25 cellular contexts compared by ENCODE assay signal in genomic region chr2:7035884-7036283, GRCh38.
"Had no signal": no experiment of that assay in that cellular context is flagged by ENCODE, and none has a peak within 500 bp of the region (broad histone marks: within the 10 kb centered on the region; RNA-seq: fewer than 3 reads in every experiment).

No MANE protein-coding gene starts in this region.

- H2AFZ ChIP-seq: hepatocyte, neural progenitor cell had no signal

- H3K9me3 ChIP-seq: esophagus squamous epithelium, heart left ventricle, psoas muscle, suprapubic skin, transverse colon, upper lobe of right lung, uterus had no signal

- H3K4me2 ChIP-seq: hepatocyte, neural progenitor cell had no signal

- H3K4me1 Mint-ChIP-seq: memory B cell had no signal

- H3K79me2 ChIP-seq: hepatocyte had no signal

- H3K4me3 ChIP-seq: coronary artery, esophagus squamous epithelium, heart left ventricle, hepatocyte, lung, neural progenitor cell, psoas muscle, suprapubic skin, transverse colon, upper lobe of right lung, uterus had no signal

- ATAC-seq: heart left ventricle; left lobe of liver; natural killer cell treated with Interleukin-12 subunit alpha and Interleukin-12 subunit beta and Interleukin-15 and Interleukin-18, amount 100 ng/mL, for 72 hours; psoas muscle; right cardiac atrium; stimulated activated naive B cell treated with anti-CD40 and anti-IgM and Interleukin-4, amounts not matched to agents 10 μg/mL and 1 μg/mL and 100 μg/mL, for 72 hours; upper lobe of right lung had no signal

- H3K36me3 ChIP-seq: neural progenitor cell, transverse colon, upper lobe of right lung, uterus had no signal

- H3K9ac ChIP-seq: neural progenitor cell had no signal

- H3K27me3 ChIP-seq: esophagus squamous epithelium, heart left ventricle, hepatocyte, neural progenitor cell, suprapubic skin, transverse colon, upper lobe of right lung, uterus had no signal

- H3K27ac ChIP-seq: coronary artery, esophagus squamous epithelium, heart left ventricle, hepatocyte, neural progenitor cell, psoas muscle, suprapubic skin, transverse colon, upper lobe of right lung, uterus had no signal

- H3K36me3 Mint-ChIP-seq: stimulated activated naive B cell treated with anti-CD40 and anti-IgM and Interleukin-4, amounts not matched to agents 10 μg/mL and 1 μg/mL and 100 μg/mL, for 72 hours had no signal

- H3K27me3 Mint-ChIP-seq: memory B cell; natural killer cell treated with Interleukin-12 subunit alpha and Interleukin-12 subunit beta and Interleukin-15 and Interleukin-18, amount 100 ng/mL, for 72 hours; stimulated activated naive CD8-positive, alpha-beta T cell treated with anti-CD3 and anti-CD28 coated beads, Interleukin-15, Interleukin-2, amounts not matched to agents 100 ng/mL and 50 ng/mL, for 24 hours had no signal

- H3K4me3 Mint-ChIP-seq: memory B cell; natural killer cell treated with Interleukin-12 subunit alpha and Interleukin-12 subunit beta and Interleukin-15 and Interleukin-18, amount 100 ng/mL, for 72 hours; neural progenitor cell; stimulated activated naive B cell treated with anti-CD40 and anti-IgM and Interleukin-4, amounts not matched to agents 10 μg/mL and 1 μg/mL and 100 μg/mL, for 72 hours; stimulated activated naive CD8-positive, alpha-beta T cell treated with anti-CD3 and anti-CD28 coated beads, Interleukin-15, Interleukin-2, amounts not matched to agents 100 ng/mL and 50 ng/mL, for 24 hours had no signal

- H3K27ac Mint-ChIP-seq: memory B cell; natural killer cell treated with Interleukin-12 subunit alpha and Interleukin-12 subunit beta and Interleukin-15 and Interleukin-18, amount 100 ng/mL, for 72 hours; neural progenitor cell; stimulated activated naive B cell treated with anti-CD40 and anti-IgM and Interleukin-4, amounts not matched to agents 10 μg/mL and 1 μg/mL and 100 μg/mL, for 72 hours; stimulated activated naive CD8-positive, alpha-beta T cell treated with anti-CD3 and anti-CD28 coated beads, Interleukin-15, Interleukin-2, amounts not matched to agents 100 ng/mL and 50 ng/mL, for 24 hours had no signal

- H3K9me3 Mint-ChIP-seq: natural killer cell treated with Interleukin-12 subunit alpha and Interleukin-12 subunit beta and Interleukin-15 and Interleukin-18, amount 100 ng/mL, for 72 hours; neural progenitor cell; stimulated activated naive CD8-positive, alpha-beta T cell treated with anti-CD3 and anti-CD28 coated beads, Interleukin-15, Interleukin-2, amounts not matched to agents 100 ng/mL and 50 ng/mL, for 24 hours had no signal

- DNase-seq: dermis blood vessel endothelial cell; effector memory CD4-positive, alpha-beta T cell; erythroblast; esophagus squamous epithelium; heart left ventricle; kidney; nucleus accumbens; psoas muscle; right cardiac atrium; small intestine; stimulated activated CD4-positive, alpha-beta T cell treated with anti-CD3 and anti-CD28 coated beads, Interleukin-15, amount 100 ng/mL, for 24 hours; stimulated activated CD4-positive, alpha-beta T cell treated with anti-CD3 and anti-CD28 coated beads, Interleukin-2, amount 100 ng/mL, for 48 hours; stimulated activated naive B cell treated with anti-CD40 and anti-IgM and Interleukin-4, amounts not matched to agents 10 μg/mL and 1 μg/mL and 100 μg/mL, for 72 hours; transverse colon; upper lobe of right lung; uterus had no signal

- H3K4me1 ChIP-seq: esophagus squamous epithelium, neural progenitor cell, suprapubic skin, uterus had no signal
